23 cellular contexts compared by ENCODE assay signal in the genomic region with DNA sequence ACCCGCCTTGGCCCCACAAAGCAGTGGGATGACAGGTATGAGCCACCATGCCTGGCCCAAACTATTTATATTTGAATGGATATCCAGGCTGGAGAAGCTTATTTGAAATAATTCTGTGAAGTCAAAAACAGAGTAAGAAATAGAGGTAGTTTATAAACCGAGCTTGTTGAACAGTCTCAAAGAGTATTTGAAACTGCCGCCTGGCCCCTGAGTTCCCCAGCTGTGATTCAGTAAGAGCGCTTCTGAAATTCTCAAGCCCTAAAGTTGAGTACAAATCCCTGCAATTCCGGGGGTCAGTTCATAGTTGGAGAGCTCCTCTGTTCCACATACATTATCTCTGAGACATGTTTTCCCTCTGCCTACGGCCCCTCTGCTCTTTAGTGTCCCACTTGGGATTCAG.
"Had no signal": no experiment of that assay in that cellular context is flagged by ENCODE, and none has a peak within 500 bp of the region (broad histone marks: within the 10 kb centered on the region; RNA-seq: fewer than 3 reads in every experiment).

No MANE protein-coding gene starts in this region.

- H3K4me1 Mint-ChIP-seq: endodermal cell had no signal

- H3K4me3 Mint-ChIP-seq: dendritic cell treated with granulocyte-macrophage colony-stimulating factor and Interleukin-4, amounts not matched to agents 40 ng/mL and 50 ng/mL, for 4 days; effector memory CD8-positive, alpha-beta T cell; endodermal cell had no signal

- H3K36me3 ChIP-seq: colonic mucosa, esophagus squamous epithelium, gastrocnemius medialis, gastroesophageal sphincter, heart left ventricle, heart right ventricle had no signal

- H3K27me3 Mint-ChIP-seq: dendritic cell treated with granulocyte-macrophage colony-stimulating factor and Interleukin-4, amounts not matched to agents 40 ng/mL and 50 ng/mL, for 4 days had no signal

- ATAC-seq: effector memory CD8-positive, alpha-beta T cell; esophagus mucosa; foreskin keratinocyte; gastrocnemius medialis; gastroesophageal sphincter; heart left ventricle; heart right ventricle had no signal

- DNase-seq: colonic mucosa; cortex of kidney; dermis blood vessel endothelial cell; dorsolateral prefrontal cortex; effector CD4-positive, alpha-beta T cell; effector CD8-positive, alpha-beta T cell; effector memory CD4-positive, alpha-beta T cell; effector memory CD8-positive, alpha-beta T cell; endodermal cell; erythroblast; esophagus squamous epithelium; foreskin fibroblast; foreskin keratinocyte; gastrocnemius medialis; glutamatergic neuron; head of caudate nucleus; heart left ventricle; heart right ventricle had no signal

- H3K27me3 ChIP-seq: colonic mucosa, esophagus squamous epithelium, gastrocnemius medialis, gastroesophageal sphincter, heart left ventricle, heart right ventricle had no signal

- H3K4me3 ChIP-seq: colonic mucosa, coronary artery, dorsolateral prefrontal cortex, esophagus squamous epithelium, gastrocnemius medialis, gastroesophageal sphincter, heart left ventricle, heart right ventricle had no signal

- H3K4me1 ChIP-seq: colonic mucosa, esophagus squamous epithelium, foreskin keratinocyte, gastrocnemius medialis, gastroesophageal sphincter, heart left ventricle, heart right ventricle had no signal

- H3K27ac ChIP-seq: colonic mucosa, coronary artery, dorsolateral prefrontal cortex, epithelial cell of prostate, esophagus squamous epithelium, foreskin keratinocyte, gastrocnemius medialis, gastroesophageal sphincter, heart left ventricle, heart right ventricle had no signal

- H3K27ac Mint-ChIP-seq: dendritic cell treated with granulocyte-macrophage colony-stimulating factor and Interleukin-4, amounts not matched to agents 40 ng/mL and 50 ng/mL, for 4 days; effector memory CD8-positive, alpha-beta T cell; endodermal cell had no signal

- H3K9me3 ChIP-seq: colonic mucosa, gastrocnemius medialis had no signal
